1 cellular context compared by ENCODE assay signal in genomic region chr5:123561230-123561629, GRCh38.
TF ChIP-seq lines count a peak whose summit lies in the region.

No MANE protein-coding gene starts in this region.

TF ChIP-seq in WTC11, 78 proteins besides CTCF, POLR2A, EP300 and RAD21 (continued from another document):
- TF ChIP-seq ZNF281 (CRISPR knock-in tag; IDR thresholded peaks at IDR 0.05) = no peak
- no peak for TF ChIP-seq MYBL2 (CRISPR knock-in tag; IDR thresholded peaks at IDR 0.05)
- TF ChIP-seq KAT7 (CRISPR knock-in tag; IDR thresholded peaks at IDR 0.05; ENCODE audit: borderline replicate concordance) = no peak
- no peak for TF ChIP-seq ELF4 (CRISPR knock-in tag; IDR thresholded peaks at IDR 0.05; ENCODE audit: low read depth)
- no peak for TF ChIP-seq AR (CRISPR knock-in tag; IDR thresholded peaks at IDR 0.05)
- no peak for TF ChIP-seq TP53 (CRISPR knock-in tag; IDR thresholded peaks at IDR 0.05)
- TF ChIP-seq STAT6 (CRISPR knock-in tag; conservative IDR thresholded peaks at IDR 0.05; ENCODE audit: low read depth) = no peak
- TF ChIP-seq ZNF512 (CRISPR knock-in tag; IDR thresholded peaks at IDR 0.05; ENCODE audit: borderline replicate concordance) = no peak
- no peak for TF ChIP-seq ZNF416 (CRISPR knock-in tag; IDR thresholded peaks at IDR 0.05)
